Comparison of ENCODE assay signal across 1 cellular context in genomic region chr7:82386571-82386970, GRCh38.
TF ChIP-seq lines count a peak whose summit lies in the region.

No MANE protein-coding gene starts in this region.

TF ChIP-seq in HEK293, 187 proteins besides CTCF, POLR2A, EP300 and RAD21 (continued from another document):
- peak; percentile 93 for TF ChIP-seq ZNF518A (tag by site-specific recombination; conservative IDR thresholded peaks at IDR 0.05; ENCODE audit: low read depth)
- peak; percentile 45; the same call in 1 of the 2 replicates for TF ChIP-seq ZNF629 (tag by site-specific recombination; IDR thresholded peaks at IDR 0.05)
- peak; percentile 96 for TF ChIP-seq ZNF394 (tag by site-specific recombination; IDR thresholded peaks at IDR 0.05; ENCODE audit: borderline replicate concordance)
- TF ChIP-seq ZNF623 (tag by site-specific recombination; IDR thresholded peaks at IDR 0.05), result peak; percentile 83
- TF ChIP-seq ZNF433 (tag by site-specific recombination; IDR thresholded peaks at IDR 0.05; ENCODE audit: low read depth), result peak; percentile 92
- 0 out of 2 replicates have a peak, but pooled peaks have one; percentile 29 for TF ChIP-seq OVOL3 (tag by site-specific recombination; IDR thresholded peaks at IDR 0.05)
- TF ChIP-seq ZNF514 (tag by site-specific recombination; IDR thresholded peaks at IDR 0.05), result 0 out of 2 replicates have a peak, but pooled peaks have one; percentile 73
- 0 out of 2 replicates have a peak, but pooled peaks have one; percentile 41 for TF ChIP-seq ZNF530 (tag by site-specific recombination; IDR thresholded peaks at IDR 0.05; ENCODE audit: low read depth)
- TF ChIP-seq ZNF510 (tag by site-specific recombination; IDR thresholded peaks at IDR 0.05; ENCODE audit: insufficient replicate concordance), result peak; percentile 86
- peak; percentile 58 for TF ChIP-seq ZBTB21 (tag by site-specific recombination; IDR thresholded peaks at IDR 0.05)
- peak; percentile 63; the same call in 1 of the 2 replicates for TF ChIP-seq ZNF664 (tag by site-specific recombination; IDR thresholded peaks at IDR 0.05)
- peak; percentile 84 for TF ChIP-seq ZBTB8A (tag by site-specific recombination; IDR thresholded peaks at IDR 0.05)
- peak; percentile 96 for TF ChIP-seq ZNF426 (tag by site-specific recombination; IDR thresholded peaks at IDR 0.05)
- peak; percentile 89 for TF ChIP-seq ZNF266 (tag by site-specific recombination; IDR thresholded peaks at IDR 0.05; ENCODE audit: low read depth)
- TF ChIP-seq ZNF18 (tag by site-specific recombination; IDR thresholded peaks at IDR 0.05), result 0 out of 2 replicates have a peak, but pooled peaks have one; percentile 26
- peak; percentile 25; the same call in 1 of the 2 replicates for TF ChIP-seq ZNF341 (tag by site-specific recombination; IDR thresholded peaks at IDR 0.05; ENCODE audit: low read depth)
